In genomic region chr1:42955311-42956063, GRCh38 we compare ENCODE assay signal across 9 cellular contexts. TPM values are rescaled to one million over a fixed set of nuclear protein-coding genes. Genes with fewer than 3 reads are reported as not detected.
A peak's percentile ranks its signal among the peaks of the same experiment; 100 is the strongest.
DNase-seq lines count a peak whose midpoint lies in the region; ATAC-seq, FAIRE-seq and TF ChIP-seq lines count a peak whose summit lies in the region.
"Had no signal": no experiment of that assay in that cellular context is flagged by ENCODE, and none has a peak within 500 bp of the region (broad histone marks: within the 10 kb centered on the region; RNA-seq: fewer than 3 reads in every experiment).

No MANE protein-coding gene starts in this region.

- peaks cover 0 to 34% (median 5%) of the 10 kb centered on the region in 7 donors for H3K27me3 ChIP-seq in spleen (replicated peaks in 1 of 7)

- H3K27me3 Mint-ChIP-seq in T-helper 1 cell treated with Interleukin-12 subunit alpha and Interleukin-12 subunit beta and Interleukin-4 antibody, amounts not matched to agents 30 μg/mL and 1 μg/mL, for 36 hours (ENCODE audit: low read depth), result no peaks in the 10 kb centered on the region

- peak overlapping the region; percentile 78 for H3K4me3 Mint-ChIP-seq in T-helper 1 cell treated with Interleukin-12 subunit alpha and Interleukin-12 subunit beta and Interleukin-4 antibody, amounts not matched to agents 30 μg/mL and 1 μg/mL, for 36 hours

- FAIRE-seq in RCC 7860 (lab: Jason Lieb, UNC), result no peak

- H3K9me3 ChIP-seq in spleen, result no peaks in the 10 kb centered on the region

- intact Hi-C loops in spleen (cut with DNase I; ENCODE audit: low total_unique reads), result no loop called here

- peak overlapping the region; percentile 70 for H3K4me3 ChIP-seq in epithelial cell of esophagus (ENCODE audit: low read length)
- H3K4me3 ChIP-seq in spleen, result peak overlapping the region in 4 of 8 donors; percentile 9 to 96 (median 82)

- H3K27ac Mint-ChIP-seq in T-helper 1 cell treated with Interleukin-12 subunit alpha and Interleukin-12 subunit beta and Interleukin-4 antibody, amounts not matched to agents 30 μg/mL and 1 μg/mL, for 36 hours, result peak overlapping the region; percentile 80

- no peak for DNase-seq in T-helper 1 cell
- DNase-seq in RCC 7860 (ENCODE audit: low spot score), result peak; percentile 50
- no peak for DNase-seq in epithelial cell of esophagus (ENCODE audit: low read depth)
- DNase-seq in spleen, result no peak
- no peak for DNase-seq in cerebellar cortex (ENCODE audit: low spot score)
- DNase-seq in NCI-H187 (lab: John Stamatoyannopoulos, UW), result no peak

- H3K4me1 Mint-ChIP-seq in T-helper 1 cell treated with Interleukin-12 subunit alpha and Interleukin-12 subunit beta and Interleukin-4 antibody, amounts not matched to agents 30 μg/mL and 1 μg/mL, for 36 hours (ENCODE audit: low read depth), result peaks cover 53% of the 10 kb centered on the region

- ATAC-seq in HG03159 (IDR thresholded peaks at IDR 0.05; ENCODE audit: unreplicated experiment), result no peak

- H3K9me3 Mint-ChIP-seq in T-helper 1 cell treated with Interleukin-12 subunit alpha and Interleukin-12 subunit beta and Interleukin-4 antibody, amounts not matched to agents 30 μg/mL and 1 μg/mL, for 36 hours, result no peaks in the 10 kb centered on the region

- H3K27ac ChIP-seq in spleen, result peak overlapping the region in 5 of 8 donors; percentile 7 to 94 (median 84)
- H3K27ac ChIP-seq: VCaP had no signal

- TF ChIP-seq POLR2A in spleen (IDR thresholded peaks at IDR 0.05), result no peak

- WGBS in spleen, 5 donors, result 63 to 72% (median 67%) methylated on average over 16 of the region's 16 CpGs

- peaks cover 38% of the 10 kb centered on the region for H3K36me3 Mint-ChIP-seq in T-helper 1 cell treated with Interleukin-12 subunit alpha and Interleukin-12 subunit beta and Interleukin-4 antibody, amounts not matched to agents 30 μg/mL and 1 μg/mL, for 36 hours (ENCODE audit: low read depth)

- H3K36me3 ChIP-seq in spleen, result peaks cover 0 to 17% (median 0%) of the 10 kb centered on the region in 6 donors

- peaks cover 30 to 96% (median 81%) of the 10 kb centered on the region in 6 donors for H3K4me1 ChIP-seq in spleen

- TF ChIP-seq CTCF in epithelial cell of esophagus (IDR thresholded peaks at IDR 0.05; ENCODE audit: insufficient read depth, low read depth, low read length, missing control alignments) (no peak), spleen (IDR thresholded peaks at IDR 0.05 in 8 of 11, conservative IDR thresholded peaks at IDR 0.05 in 3 of 11) (no peak)

RNA-seq across cellular contexts. Expression of gene SLC2A1, which starts 3.2 kb away (rescaled TPM):
- 100 to 1,000 TPM in 3 of 7 donors, 10 to 100 TPM in 4; 26.2 to 142 (median 83.1) TPM for total RNA-seq in spleen
- 10 to 100 TPM; 18.3 to 31.0 (median 19.5) TPM for polyA plus RNA-seq in spleen
